In the genomic region with DNA sequence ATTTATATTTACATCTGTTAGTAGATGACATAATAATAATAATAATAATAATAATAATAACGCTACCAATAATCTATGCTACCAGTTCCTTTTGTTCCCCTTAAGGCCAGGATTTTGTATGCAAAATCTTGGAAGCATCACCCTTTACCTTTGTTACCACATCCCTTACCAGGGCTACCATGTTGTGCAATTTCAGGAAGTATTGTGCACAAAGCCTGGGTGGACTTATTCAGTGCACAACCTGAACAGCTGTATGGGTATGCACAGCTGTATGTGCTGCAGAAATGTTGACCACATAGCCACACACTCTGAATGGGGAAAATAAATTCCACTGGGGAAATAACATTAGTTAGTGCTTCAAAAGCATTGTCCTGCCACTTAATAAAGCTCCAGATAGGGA, we compare ENCODE assay signal across 27 cellular contexts. TPM values are rescaled to one million over a fixed set of nuclear protein-coding genes. Genes with fewer than 3 reads are reported as not detected.
"Had no signal": no experiment of that assay in that cellular context is flagged by ENCODE, and none has a peak within 500 bp of the region (broad histone marks: within the 10 kb centered on the region; RNA-seq: fewer than 3 reads in every experiment).

No MANE protein-coding gene starts in this region.

- ATAC-seq: activated naive CD8-positive, alpha-beta T cell treated with anti-CD3 and anti-CD28 coated beads, Interleukin-2, amount 50 U/mL, for 24 hours; gastrocnemius medialis; left ventricle myocardium superior; stimulated activated effector memory CD8-positive, alpha-beta T cell treated with anti-CD3 and anti-CD28 coated beads, Interleukin-12 subunit alpha, Interleukin-12 subunit beta, amount 100 ng/mL, for 72 hours; T-helper 17 cell had no signal

- H3K27me3 ChIP-seq: ovary had no signal

- H3K36me3 ChIP-seq: gastrocnemius medialis, ovary, sigmoid colon, thoracic aorta, WERI-Rb-1 had no signal

- DNase-seq: activated CD4-positive, alpha-beta memory T cell treated with anti-CD3 and anti-CD28 coated beads for 36 hours; activated CD4-positive, alpha-beta T cell treated with anti-CD3 and anti-CD28 coated beads, Interleukin-2, amount 10 ng/mL, durations not matched to agents 24 days and 14 days; activated CD4-positive, CD25-positive, alpha-beta regulatory T cell treated with anti-CD3 and anti-CD28 coated beads, Interleukin-2, amount 50 U/mL, for 72 hours; activated CD8-positive, alpha-beta memory T cell treated with anti-CD3 and anti-CD28 coated beads, Interleukin-2, amount 50 U/mL, for 48 hours; activated gamma-delta T cell treated with Interleukin-2 at 50 U/mL for 16 hours; activated naive CD4-positive, alpha-beta T cell treated with anti-CD3 and anti-CD28 coated beads, Interleukin-2, amount 50 U/mL, for 16 hours; activated naive CD8-positive, alpha-beta T cell treated with anti-CD3 and anti-CD28 coated beads, Interleukin-2, amount 50 U/mL, for 24 hours; activated T-cell treated with anti-CD3 and anti-CD28 coated beads, Interleukin-2, amount 50 U/mL, for 24 hours; amygdala; dermis blood vessel endothelial cell; effector CD4-positive, alpha-beta T cell; gastrocnemius medialis; glutamatergic neuron; left ventricle myocardium superior; ovary; sigmoid colon; small intestine; stimulated activated CD4-positive, alpha-beta T cell treated with anti-CD3 and anti-CD28 coated beads, Interleukin-4, amount 100 ng/mL, for 24 hours; T-helper 17 cell; T1000; WERI-Rb-1 had no signal

- FAIRE-seq: islet of Langerhans, small intestine, urothelium cell line had no signal

- H3K9me3 ChIP-seq: gastrocnemius medialis, ovary, sigmoid colon, thoracic aorta had no signal

- H3K4me1 ChIP-seq: gastrocnemius medialis, sigmoid colon had no signal

- H3K27ac ChIP-seq: gastrocnemius medialis, ovary, sigmoid colon, thoracic aorta, WERI-Rb-1 had no signal

- H3K4me3 ChIP-seq: gastrocnemius medialis, ovary, sigmoid colon, thoracic aorta had no signal

RNA-seq across cellular contexts. Expression of a gene that starts 19.9 kb away (rescaled TPM):
- total RNA-seq: activated CD4-positive, alpha-beta memory T cell treated with anti-CD3 and anti-CD28 coated beads for 36 hours; activated CD4-positive, alpha-beta T cell treated with anti-CD3 and anti-CD28 coated beads, Interleukin-2, amount 10 ng/mL, durations not matched to agents 24 days and 14 days; dermis blood vessel endothelial cell; lung microvascular endothelial cell; renal cortical epithelial cell; T-helper 17 cell had no signal
